In genomic region chr17:64773836-64774761, GRCh38 we compare ENCODE assay signal across 8 cellular contexts.
A peak's percentile ranks its signal among the peaks of the same experiment; 100 is the strongest.
DNase-seq lines count a peak whose midpoint lies in the region; TF ChIP-seq lines count a peak whose summit lies in the region.

No MANE protein-coding gene starts in this region.

- H3K4me3 ChIP-seq in HUES6 (ENCODE audit: low read depth, low read length) = peak overlapping the region; percentile 65
- peak overlapping the region; percentile 24 to 36 (median 30) for H3K4me3 ChIP-seq in stomach
- H3K4me3 ChIP-seq in CD4-positive, alpha-beta memory T cell (ENCODE audit: low read length in 2 of 2) = no peak overlapping the region

- H3K9ac ChIP-seq in HUES6 (ENCODE audit: low read length) = peak overlapping the region; percentile 43

- H3K4me1 ChIP-seq in HUES6 (ENCODE audit: control insufficient read depth, insufficient read depth, low read length) (peaks cover 20% of the 10 kb centered on the region), stomach (peaks cover 26 to 48% (median 44%) of the 10 kb centered on the region in 4 donors)
- H3K4me1 ChIP-seq in CD4-positive, alpha-beta memory T cell (ENCODE audit: insufficient read depth, low read length) = peaks cover 10% of the 10 kb centered on the region

- peaks cover 1 to 6% of the 10 kb centered on the region in 2 donors for H3K36me3 Mint-ChIP-seq in CD4-positive, alpha-beta memory T cell

- peaks cover 6 to 32% (median 15%) of the 10 kb centered on the region in 4 donors for H3K4me1 Mint-ChIP-seq in CD4-positive, alpha-beta memory T cell

- H3K36me3 ChIP-seq in HUES6 (ENCODE audit: control insufficient read depth, insufficient read depth, low read length) (no peaks in the 10 kb centered on the region), stomach (peaks cover 0 to 5% (median 3%) of the 10 kb centered on the region in 4 donors)
- H3K36me3 ChIP-seq in CD4-positive, alpha-beta memory T cell (ENCODE audit: insufficient read depth, low read length) = no peaks in the 10 kb centered on the region

- CTCF ChIA-PET in CD4-positive, alpha-beta memory T cell (lab: Charles Lee; ENCODE audit: partially characterized antibody) = no interaction called here

- H3K27me3 Mint-ChIP-seq in CD4-positive, alpha-beta memory T cell = no peaks in the 10 kb centered on the region

- H3K9me3 ChIP-seq in HUES6 (ENCODE audit: control insufficient read depth, insufficient read depth, low read depth, low read length) = no peaks in the 10 kb centered on the region
- H3K9me3 ChIP-seq in stomach = no peaks in the 10 kb centered on the region
- no peaks in the 10 kb centered on the region for H3K9me3 ChIP-seq in CD4-positive, alpha-beta memory T cell (ENCODE audit: control insufficient read depth in 1 of 2, low read length in 2 of 2)

- peak in 3 of 7 experiments; percentile 10 to 27 (median 17) for TF ChIP-seq CTCF in stomach (IDR thresholded peaks at IDR 0.05)

- H3K4me3 Mint-ChIP-seq in CD4-positive, alpha-beta memory T cell = no peak overlapping the region

- TF ChIP-seq EP300 in stomach (IDR thresholded peaks at IDR 0.05) = no peak

- no peak overlapping the region for H3K27ac Mint-ChIP-seq in CD4-positive, alpha-beta memory T cell

- 35 to 65% (median 44%) methylated on average over 15 to 18 of the region's 18 CpGs for WGBS in stomach, 5 donors

- no peak for TF ChIP-seq POLR2A in stomach (IDR thresholded peaks at IDR 0.05)

- POLR2A ChIA-PET in CD4-positive, alpha-beta memory T cell (lab: Charles Lee; ENCODE audit: partially characterized antibody) = no interaction called here

- peaks cover 46% of the 10 kb centered on the region for H3K27me3 ChIP-seq in HUES6 (ENCODE audit: control insufficient read depth, insufficient read depth, low read length)
- H3K27me3 ChIP-seq in stomach = peaks cover 0 to 17% (median 13%) of the 10 kb centered on the region in 3 donors
- H3K27me3 ChIP-seq in CD4-positive, alpha-beta memory T cell (ENCODE audit: insufficient read depth, low read length) = no peaks in the 10 kb centered on the region

- H3K9me3 Mint-ChIP-seq in CD4-positive, alpha-beta memory T cell = peaks cover 0 to 2% (median 0%) of the 10 kb centered on the region in 8 donors

- DNase-seq in ELF-1 (ENCODE audit: low read depth, low spot score) (peak; percentile 91), SHP77 (lab: John Stamatoyannopoulos, UW) (peak; percentile 76 to 77), glomerular visceral epithelial cell (ENCODE audit: extremely low spot score) (peak; percentile 93), stomach (peak; percentile 85)
- no peak for DNase-seq in CD4-positive, alpha-beta memory T cell
- no peak for DNase-seq in stimulated activated CD8-positive, alpha-beta memory T cell treated with anti-CD3 and anti-CD28 coated beads, Interleukin-4, amount 100 ng/mL, for 48 hours
- DNase-seq in stimulated activated CD4-positive, alpha-beta T cell treated with anti-CD3 and anti-CD28 coated beads, Interleukin-4, amount 100 ng/mL, for 4 hours = no peak

- intact Hi-C loops in stomach (cut with DNase I; ENCODE audit: low total_unique reads) = no loop called here
- intact Hi-C loops in CD4-positive, alpha-beta memory T cell (cut with micrococcal nuclease) = loop anchor here (10.0 kb wide), 1 partner anchor 161 kb away; no protein-coding TSS in a partner anchor

- H3K27ac ChIP-seq in HUES6 (ENCODE audit: low read depth, low read length) = no peak overlapping the region
- peak overlapping the region; percentile 4 to 60 (median 46) for H3K27ac ChIP-seq in stomach
- no peak overlapping the region for H3K27ac ChIP-seq in CD4-positive, alpha-beta memory T cell (ENCODE audit: low read depth, low read length)

Comparison
In these comparisons a context has a peak if more than half of its experiments do, and no peak if none do; other contexts are left out.
1. DNase-seq: peak in ELF-1 (single experiment), SHP77 (2 of 2), glomerular visceral epithelial cell (single experiment) and stomach (single experiment); none in CD4-positive, alpha-beta memory T cell (0 of 5), stimulated activated CD8-positive, alpha-beta memory T cell treated with anti-CD3 and anti-CD28 coated beads, Interleukin-4, amount 100 ng/mL, for 48 hours (single experiment) and stimulated activated CD4-positive, alpha-beta T cell treated with anti-CD3 and anti-CD28 coated beads, Interleukin-4, amount 100 ng/mL, for 4 hours (0 of 2).
2. H3K27ac ChIP-seq: peak in stomach (5 of 5); none in HUES6 (single experiment) and CD4-positive, alpha-beta memory T cell (single experiment).
3. H3K4me3 ChIP-seq: peak in HUES6 (single experiment) and stomach (4 of 4); none in CD4-positive, alpha-beta memory T cell (0 of 2).